In genomic region chr6:17871836-17872235, GRCh38 we compare ENCODE assay signal across 17 cellular contexts.
DNase-seq lines count a peak whose midpoint lies in the region; ATAC-seq and FAIRE-seq lines count a peak whose summit lies in the region.
"Had no signal": no experiment of that assay in that cellular context is flagged by ENCODE, and none has a peak within 500 bp of the region (broad histone marks: within the 10 kb centered on the region; RNA-seq: fewer than 3 reads in every experiment).

No MANE protein-coding gene starts in this region.

- no peaks in the 10 kb centered on the region for H3K27me3 ChIP-seq in GM23248 (replicated peaks; ENCODE audit: insufficient read depth)
- no peaks in the 10 kb centered on the region for H3K27me3 ChIP-seq in subcutaneous abdominal adipose tissue (ENCODE audit: control insufficient read depth in 5 of 5, insufficient read depth in 4 of 5, low read length in 5 of 5)
- H3K27me3 ChIP-seq: BE2C had no signal

- peaks cover 63% of the 10 kb centered on the region for H3F3A ChIP-seq in GM23248 (ENCODE audit: insufficient read depth)

- no peaks in the 10 kb centered on the region for H3K9me2 ChIP-seq in GM23248 (ENCODE audit: insufficient read depth)

- peak; percentile 45 for DNase-seq in GM23248
- no peak for DNase-seq in SK-N-MC (ENCODE audit: low read depth, low spot score)
- no peak for DNase-seq in epithelial cell of prostate (ENCODE audit: low read depth, low spot score)
- DNase-seq in activated naive CD4-positive, alpha-beta T cell treated with anti-CD3 and anti-CD28 coated beads, Interleukin-2, amount 10 ng/mL, durations not matched to agents 7 days and 5 days: no peak
- DNase-seq in RCC 7860 (ENCODE audit: low spot score): no peak
- DNase-seq in NCI-H774 (lab: John Stamatoyannopoulos, UW): no peak
- DNase-seq: BE2C; Calu3; CD4-positive, alpha-beta T cell; DMS79; KG1; NCI-H1436 treated with DMSO at 0.1 percent for 48 hours; NCI-H2029 treated with DMSO at 0.1 percent for 48 hours; NCI-H510A treated with DMSO at 0.1 percent for 48 hours; SHP77 treated with DMSO at 0.1 percent for 48 hours had no signal

- FAIRE-seq in RCC 7860 (lab: Jason Lieb, UNC): no peak

- H3K4me3 ChIP-seq in GM23248: no peak overlapping the region
- no peak overlapping the region for H3K4me3 ChIP-seq in SK-N-MC
- no peak overlapping the region for H3K4me3 ChIP-seq in subcutaneous abdominal adipose tissue (ENCODE audit: low read depth in 1 of 5, low read length in 5 of 5)

- no peak overlapping the region for H3K27ac Mint-ChIP-seq in activated naive CD4-positive, alpha-beta T cell treated with anti-CD3 and anti-CD28 coated beads, Interleukin-2, amount 10 ng/mL, durations not matched to agents 7 days and 5 days
- H3K27ac Mint-ChIP-seq: CD4-positive, alpha-beta T cell had no signal

- no peaks in the 10 kb centered on the region for H3K9me3 ChIP-seq in GM23248 (ENCODE audit: low read depth)
- H3K9me3 ChIP-seq in SK-N-MC (ENCODE audit: low read depth, low read length): no peaks in the 10 kb centered on the region
- no peaks in the 10 kb centered on the region for H3K9me3 ChIP-seq in subcutaneous abdominal adipose tissue (ENCODE audit: control insufficient read depth in 5 of 5, low read length in 5 of 5)
- H3K9me3 ChIP-seq: BE2C had no signal

- H3K4me3 Mint-ChIP-seq in activated naive CD4-positive, alpha-beta T cell treated with anti-CD3 and anti-CD28 coated beads, Interleukin-2, amount 10 ng/mL, durations not matched to agents 7 days and 5 days: no peak overlapping the region
- H3K4me3 Mint-ChIP-seq: CD4-positive, alpha-beta T cell had no signal

- H3K9ac ChIP-seq in GM23248: 0 out of 2 replicates have a peak overlapping the region, but pooled peaks have one; percentile 7
- H3K9ac ChIP-seq in SK-N-MC (ENCODE audit: insufficient read length): no peak overlapping the region
- no peak overlapping the region for H3K9ac ChIP-seq in subcutaneous abdominal adipose tissue (ENCODE audit: low read length in 5 of 5)

- no peaks in the 10 kb centered on the region for H3K36me3 Mint-ChIP-seq in activated naive CD4-positive, alpha-beta T cell treated with anti-CD3 and anti-CD28 coated beads, Interleukin-2, amount 10 ng/mL, durations not matched to agents 7 days and 5 days

- H3K4me2 ChIP-seq in GM23248 (ENCODE audit: unreplicated experiment): no peak overlapping the region

- 33 to 35% methylated on average over 3 of the region's 3 CpGs for WGBS in GM23248 (ENCODE audit: low coverage in 1 of 2, low lambda C conversion rate in 2 of 2, missing lambda C conversion rate in 2 of 2), 2 experiments

- H3K79me2 ChIP-seq in GM23248 (ENCODE audit: insufficient read depth): peaks cover 34% of the 10 kb centered on the region

- H3K27ac ChIP-seq in GM23248 (peak overlapping the region; percentile 15; the same call in 1 of the 2 replicates), SK-N-MC (peak overlapping the region; percentile 72; the same call in 1 of the 2 replicates), epithelial cell of prostate (peak overlapping the region; percentile 95), subcutaneous abdominal adipose tissue (ENCODE audit: low read depth, low read length) (peak overlapping the region; percentile 35)

- H3K27me3 Mint-ChIP-seq in activated naive CD4-positive, alpha-beta T cell treated with anti-CD3 and anti-CD28 coated beads, Interleukin-2, amount 10 ng/mL, durations not matched to agents 7 days and 5 days: peaks cover 11% of the 10 kb centered on the region

- in situ Hi-C loops in GM23248 (cut with MboI): no loop called here

- CTCF ChIA-PET in activated naive CD4-positive, alpha-beta T cell treated with anti-CD3 and anti-CD28 coated beads, Interleukin-2, amount 10 ng/mL, durations not matched to agents 7 days and 5 days (lab: Charles Lee): no interaction called here

- no peaks in the 10 kb centered on the region for H3K36me3 ChIP-seq in GM23248 (ENCODE audit: low read depth)
- no peaks in the 10 kb centered on the region for H3K36me3 ChIP-seq in SK-N-MC (ENCODE audit: insufficient read depth, low read length)
- no peaks in the 10 kb centered on the region for H3K36me3 ChIP-seq in subcutaneous abdominal adipose tissue (ENCODE audit: control insufficient read depth in 5 of 5, insufficient read depth in 5 of 5, low read length in 5 of 5)
- H3K36me3 ChIP-seq: BE2C had no signal

- H3K9me3 Mint-ChIP-seq in activated naive CD4-positive, alpha-beta T cell treated with anti-CD3 and anti-CD28 coated beads, Interleukin-2, amount 10 ng/mL, durations not matched to agents 7 days and 5 days: no peaks in the 10 kb centered on the region
- H3K9me3 Mint-ChIP-seq: CD4-positive, alpha-beta T cell had no signal

- no peaks in the 10 kb centered on the region for H4K20me1 ChIP-seq in GM23248 (ENCODE audit: insufficient read depth)

- no peak for ATAC-seq in GM21529 (IDR thresholded peaks at IDR 0.05; ENCODE audit: unreplicated experiment)

- no peak overlapping the region for H2AFZ ChIP-seq in GM23248

- H3K4me1 ChIP-seq in GM23248 (ENCODE audit: insufficient read depth) (peaks cover 62% of the 10 kb centered on the region), subcutaneous abdominal adipose tissue (ENCODE audit: control insufficient read depth in 5 of 5, insufficient read depth in 5 of 5, low read length in 5 of 5) (peaks cover 0 to 37% (median 13%) of the 10 kb centered on the region in 5 donors)
- H3K4me1 ChIP-seq: BE2C had no signal

- H3K4me1 Mint-ChIP-seq in activated naive CD4-positive, alpha-beta T cell treated with anti-CD3 and anti-CD28 coated beads, Interleukin-2, amount 10 ng/mL, durations not matched to agents 7 days and 5 days: no peaks in the 10 kb centered on the region

Comparison
In these comparisons a context has a peak if more than half of its experiments do, and no peak if none do; other contexts are left out.
1. H3K27ac ChIP-seq: peak in every context shown above with its lines; median percentile 95 in epithelial cell of prostate; 72 in SK-N-MC; 35 in subcutaneous abdominal adipose tissue; 15 in GM23248.